In the genomic region with DNA sequence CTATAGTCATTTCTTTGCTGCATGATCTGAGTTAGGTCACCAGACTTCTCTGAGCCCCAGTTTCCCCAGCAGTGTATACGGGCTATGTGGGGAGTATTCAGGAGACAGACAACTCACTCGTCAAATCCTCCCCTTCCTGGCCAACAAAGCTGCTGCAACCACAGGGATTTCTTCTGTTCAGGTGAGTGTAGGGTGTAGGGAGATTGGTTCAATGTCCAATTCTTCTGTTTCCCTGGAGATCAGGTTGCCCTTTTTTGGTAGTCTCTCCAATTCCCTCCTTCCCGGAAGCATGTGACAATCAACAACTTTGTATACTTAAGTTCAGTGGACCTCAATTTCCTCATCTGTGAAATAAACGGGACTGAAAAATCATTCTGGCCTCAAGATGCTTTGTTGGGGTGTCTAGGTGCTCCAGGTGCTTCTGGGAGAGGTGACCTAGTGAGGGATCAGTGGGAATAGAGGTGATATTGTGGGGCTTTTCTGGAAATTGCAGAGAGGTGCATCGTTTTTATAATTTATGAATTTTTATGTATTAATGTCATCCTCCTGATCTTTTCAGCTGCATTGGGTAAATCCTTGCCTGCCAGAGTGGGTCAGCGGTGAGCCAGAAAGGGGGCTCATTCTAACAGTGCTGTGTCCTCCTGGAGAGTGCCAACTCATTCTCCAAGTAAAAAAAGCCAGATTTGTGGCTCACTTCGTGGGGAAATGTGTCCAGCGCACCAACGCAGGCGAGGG, we compare ENCODE assay signal across 1 cellular context.
TF ChIP-seq lines count a peak whose summit lies in the region.

No MANE protein-coding gene starts in this region.

TF ChIP-seq in HepG2, 621 proteins besides CTCF, POLR2A, EP300 and RAD21 (continued from another document):
- TF ChIP-seq, protein P1, sequence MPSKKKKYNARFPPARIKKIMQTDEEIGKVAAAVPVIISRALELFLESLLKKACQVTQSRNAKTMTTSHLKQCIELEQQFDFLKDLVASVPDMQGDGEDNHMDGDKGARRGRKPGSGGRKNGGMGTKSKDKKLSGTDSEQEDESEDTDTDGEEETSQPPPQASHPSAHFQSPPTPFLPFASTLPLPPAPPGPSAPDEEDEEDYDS (CRISPR knock-in tag; IDR thresholded peaks at IDR 0.05) = peak; percentile 93
- TF ChIP-seq YEATS4 (CRISPR knock-in tag; IDR thresholded peaks at IDR 0.05; ENCODE audit: borderline replicate concordance) = no peak
